1 cellular context compared by ENCODE assay signal in genomic region chr16:57699481-57699880, GRCh38.
TF ChIP-seq lines count a peak whose summit lies in the region.

No MANE protein-coding gene starts in this region.

TF ChIP-seq in HepG2, 621 proteins besides CTCF, POLR2A, EP300 and RAD21:
- TF ChIP-seq ZMAT5 (CRISPR knock-in tag; IDR thresholded peaks at IDR 0.05; ENCODE audit: borderline replicate concordance, low read depth): no peak
- no peak for TF ChIP-seq BCLAF1 (IDR thresholded peaks at IDR 0.05)
- 0 out of 2 replicates have a peak, but pooled peaks have one; percentile 21 for TF ChIP-seq TCF7 (IDR thresholded peaks at IDR 0.05; ENCODE audit: low read depth)
- TF ChIP-seq KDM1A (CRISPR knock-in tag; IDR thresholded peaks at IDR 0.05): peak; percentile 19; the same call in 1 of the 2 replicates
- TF ChIP-seq AGO1 (IDR thresholded peaks at IDR 0.05; ENCODE audit: low read depth, low read length, poor library complexity, severe bottlenecking): no peak
- peak; percentile 97 for TF ChIP-seq ZNF768 (CRISPR knock-in tag; IDR thresholded peaks at IDR 0.05)
- TF ChIP-seq RBM22 (optimal IDR thresholded peaks at IDR 0.05; ENCODE audit: low read length): no peak
- no peak for TF ChIP-seq NRL (CRISPR knock-in tag; IDR thresholded peaks at IDR 0.05; ENCODE audit: borderline replicate concordance)
- 0 out of 2 replicates have a peak, but pooled peaks have one; percentile 10 for TF ChIP-seq ELF1 (CRISPR knock-in tag; IDR thresholded peaks at IDR 0.05)
- no peak for TF ChIP-seq KAT7 (CRISPR knock-in tag; IDR thresholded peaks at IDR 0.05; ENCODE audit: borderline replicate concordance)
- TF ChIP-seq NPAS2 (CRISPR knock-in tag; IDR thresholded peaks at IDR 0.05; ENCODE audit: borderline replicate concordance): no peak
- 0 out of 2 replicates have a peak, but pooled peaks have one; percentile 13 for TF ChIP-seq PATZ1 (CRISPR knock-in tag; IDR thresholded peaks at IDR 0.05)
- TF ChIP-seq MXD1 (CRISPR knock-in tag; IDR thresholded peaks at IDR 0.05): peak; percentile 55; the same call in 1 of the 2 replicates
- no peak for TF ChIP-seq AKAP8 (CRISPR knock-in tag; IDR thresholded peaks at IDR 0.05)
- TF ChIP-seq ZNF597 (CRISPR knock-in tag; IDR thresholded peaks at IDR 0.05): no peak
